Comparison of ENCODE assay signal across 13 cellular contexts in genomic region chr1:43034778-43035177, GRCh38.
DNase-seq lines count a peak whose midpoint lies in the region; ATAC-seq lines count a peak whose summit lies in the region.
"Had no signal": no experiment of that assay in that cellular context is flagged by ENCODE, and none has a peak within 500 bp of the region (broad histone marks: within the 10 kb centered on the region; RNA-seq: fewer than 3 reads in every experiment).

No MANE protein-coding gene starts in this region.

- no peaks in the 10 kb centered on the region for H3K9me3 Mint-ChIP-seq in stimulated activated naive CD8-positive, alpha-beta T cell treated with anti-CD3 and anti-CD28 coated beads, Interleukin-15, Interleukin-2, amounts not matched to agents 100 ng/mL and 50 ng/mL, for 24 hours
- no peaks in the 10 kb centered on the region for H3K9me3 Mint-ChIP-seq in activated CD8-positive, alpha-beta T cell treated with anti-CD3 and anti-CD28 coated beads, Interleukin-2, amount 10 ng/mL, durations not matched to agents 7 days and 5 days (ENCODE audit: insufficient read depth)
- H3K9me3 Mint-ChIP-seq in immature natural killer cell: no peaks in the 10 kb centered on the region

- no peak overlapping the region for H3K4me3 Mint-ChIP-seq in stimulated activated naive CD8-positive, alpha-beta T cell treated with anti-CD3 and anti-CD28 coated beads, Interleukin-15, Interleukin-2, amounts not matched to agents 100 ng/mL and 50 ng/mL, for 24 hours
- peak overlapping the region; percentile 42 for H3K4me3 Mint-ChIP-seq in activated CD8-positive, alpha-beta T cell treated with anti-CD3 and anti-CD28 coated beads, Interleukin-2, amount 10 ng/mL, durations not matched to agents 7 days and 5 days
- peak overlapping the region; percentile 12 to 75 (median 65) for H3K4me3 Mint-ChIP-seq in immature natural killer cell

- POLR2A ChIA-PET in activated CD8-positive, alpha-beta T cell treated with anti-CD3 and anti-CD28 coated beads, Interleukin-2, amount 10 ng/mL, durations not matched to agents 7 days and 5 days (lab: Charles Lee): no interaction called here

- peaks cover 11% of the 10 kb centered on the region for H3K4me1 Mint-ChIP-seq in stimulated activated naive CD8-positive, alpha-beta T cell treated with anti-CD3 and anti-CD28 coated beads, Interleukin-15, Interleukin-2, amounts not matched to agents 100 ng/mL and 50 ng/mL, for 24 hours (ENCODE audit: low read depth)
- H3K4me1 Mint-ChIP-seq in activated CD8-positive, alpha-beta T cell treated with anti-CD3 and anti-CD28 coated beads, Interleukin-2, amount 10 ng/mL, durations not matched to agents 7 days and 5 days (ENCODE audit: low read depth): peaks cover 19% of the 10 kb centered on the region
- H3K4me1 Mint-ChIP-seq in immature natural killer cell: peaks cover 24 to 28% of the 10 kb centered on the region in 2 donors

- H3K27me3 Mint-ChIP-seq in stimulated activated naive CD8-positive, alpha-beta T cell treated with anti-CD3 and anti-CD28 coated beads, Interleukin-15, Interleukin-2, amounts not matched to agents 100 ng/mL and 50 ng/mL, for 24 hours: no peaks in the 10 kb centered on the region
- no peaks in the 10 kb centered on the region for H3K27me3 Mint-ChIP-seq in activated CD8-positive, alpha-beta T cell treated with anti-CD3 and anti-CD28 coated beads, Interleukin-2, amount 10 ng/mL, durations not matched to agents 7 days and 5 days (ENCODE audit: low read depth)
- peaks cover 0 to 10% (median 1%) of the 10 kb centered on the region in 3 donors for H3K27me3 Mint-ChIP-seq in immature natural killer cell (ENCODE audit: low read depth in 3 of 3)

- H3K36me3 Mint-ChIP-seq in stimulated activated naive CD8-positive, alpha-beta T cell treated with anti-CD3 and anti-CD28 coated beads, Interleukin-15, Interleukin-2, amounts not matched to agents 100 ng/mL and 50 ng/mL, for 24 hours (ENCODE audit: low read depth): no peaks in the 10 kb centered on the region
- H3K36me3 Mint-ChIP-seq in activated CD8-positive, alpha-beta T cell treated with anti-CD3 and anti-CD28 coated beads, Interleukin-2, amount 10 ng/mL, durations not matched to agents 7 days and 5 days (ENCODE audit: low read depth): peaks cover 2% of the 10 kb centered on the region
- H3K36me3 Mint-ChIP-seq in immature natural killer cell: no peaks in the 10 kb centered on the region

- intact Hi-C loops in head of caudate nucleus (cut with DNase I): no loop called here

- CTCF ChIA-PET in activated CD8-positive, alpha-beta T cell treated with anti-CD3 and anti-CD28 coated beads, Interleukin-2, amount 10 ng/mL, durations not matched to agents 7 days and 5 days (lab: Charles Lee): interaction anchor here (0.9 to 3.4 kb wide), 3 partner anchors 39 to 121 kb away, joined by 3 to 13 read pairs (median 7); no protein-coding TSS in a partner anchor

- no peak for ATAC-seq in stimulated activated naive CD8-positive, alpha-beta T cell treated with anti-CD3 and anti-CD28 coated beads, Interleukin-15, Interleukin-2, amounts not matched to agents 100 U/mL and 50 U/mL, for 24 hours
- ATAC-seq in activated CD8-positive, alpha-beta T cell treated with anti-CD3 and anti-CD28 coated beads, Interleukin-2, amount 10 ng/mL, durations not matched to agents 7 days and 5 days: peak; percentile 75
- ATAC-seq in GM18861 (IDR thresholded peaks at IDR 0.05; ENCODE audit: unreplicated experiment): no peak
- no peak for ATAC-seq in GM21723 (IDR thresholded peaks at IDR 0.05; ENCODE audit: unreplicated experiment)
- ATAC-seq: Panc1 had no signal

- no peak for DNase-seq in stimulated activated naive CD8-positive, alpha-beta T cell treated with anti-CD3 and anti-CD28 coated beads, Interleukin-15, Interleukin-2, amounts not matched to agents 100 U/mL and 50 U/mL, for 24 hours
- DNase-seq in activated CD8-positive, alpha-beta T cell treated with anti-CD3 and anti-CD28 coated beads, Interleukin-2, amount 10 ng/mL, durations not matched to agents 7 days and 5 days: peak; percentile 25
- DNase-seq in immature natural killer cell (peak; percentile 12 to 17 (median 12)), head of caudate nucleus (no peak), SK-N-DZ (ENCODE audit: low spot score) (no peak)
- DNase-seq: islet precursor cell; NCI-H1436; NCI-H510A treated with DMSO at 0.1 percent for 48 hours; stimulated activated CD4-positive, alpha-beta T cell treated with anti-CD3 and anti-CD28 coated beads, Interleukin-1b, Interleukin-23, amount 100 ng/mL, for 48 hours had no signal

- H3K27ac Mint-ChIP-seq in stimulated activated naive CD8-positive, alpha-beta T cell treated with anti-CD3 and anti-CD28 coated beads, Interleukin-15, Interleukin-2, amounts not matched to agents 100 ng/mL and 50 ng/mL, for 24 hours: peak overlapping the region; percentile 73
- H3K27ac Mint-ChIP-seq in activated CD8-positive, alpha-beta T cell treated with anti-CD3 and anti-CD28 coated beads, Interleukin-2, amount 10 ng/mL, durations not matched to agents 7 days and 5 days: peak overlapping the region; percentile 96
- H3K27ac Mint-ChIP-seq in immature natural killer cell: peak overlapping the region; percentile 70 to 92 (median 90)

Comparison
In these comparisons a context has a peak if more than half of its experiments do, and no peak if none do; other contexts are left out.
1. DNase-seq: peak in activated CD8-positive, alpha-beta T cell treated with anti-CD3 and anti-CD28 coated beads, Interleukin-2, amount 10 ng/mL, durations not matched to agents 7 days and 5 days (single experiment) and immature natural killer cell (3 of 3); none in stimulated activated naive CD8-positive, alpha-beta T cell treated with anti-CD3 and anti-CD28 coated beads, Interleukin-15, Interleukin-2, amounts not matched to agents 100 U/mL and 50 U/mL, for 24 hours (single experiment), head of caudate nucleus (0 of 42) and SK-N-DZ (single experiment).
2. Peak in every context shown above with its lines, with median percentiles within 50 percentile points of each other: H3K27ac Mint-ChIP-seq.